In the genomic region with DNA sequence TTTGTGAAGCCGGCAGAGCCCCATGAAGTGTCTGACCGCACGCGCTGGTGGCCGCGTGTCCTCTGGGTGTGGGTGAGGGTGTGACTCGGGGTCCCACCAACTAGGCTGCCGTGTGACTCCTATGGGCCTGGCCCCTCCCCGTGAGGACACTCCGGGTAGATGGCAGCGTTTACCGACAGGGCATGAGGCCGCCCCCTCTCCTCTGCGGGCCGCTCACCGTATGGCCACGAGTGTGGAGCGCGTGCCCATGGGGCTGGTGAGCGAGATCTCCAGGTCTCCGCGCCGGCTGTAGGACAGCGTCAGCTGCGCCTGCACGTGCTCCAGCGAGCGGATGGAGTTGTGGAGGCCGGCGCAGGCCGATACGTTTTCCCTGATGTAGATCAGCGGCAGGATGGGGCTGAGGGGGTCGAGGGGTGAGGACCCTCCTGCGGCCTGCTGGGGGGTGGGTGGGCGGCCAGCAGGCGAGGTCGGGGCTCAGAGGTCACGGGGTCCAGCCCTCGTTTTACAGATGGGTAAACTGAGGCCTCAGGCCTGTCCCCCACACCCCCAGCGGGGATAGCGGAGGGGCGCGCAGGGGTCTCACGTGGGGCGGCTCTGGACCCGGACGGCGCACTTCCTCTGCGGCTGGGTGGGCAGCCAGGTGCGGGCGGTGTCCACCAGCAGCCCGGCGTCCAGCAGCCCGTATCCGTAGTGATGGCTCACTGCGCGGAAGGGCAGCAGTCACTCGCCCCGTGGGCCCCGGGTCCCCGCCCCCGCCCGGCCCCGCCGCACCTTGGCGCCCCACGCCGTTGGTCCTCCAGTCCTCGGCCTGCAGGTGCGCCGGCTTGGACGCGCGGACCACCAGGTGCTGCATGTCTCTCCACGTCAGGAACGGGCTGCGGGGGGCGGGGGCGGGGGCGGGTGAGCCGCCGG, we compare ENCODE assay signal across 30 cellular contexts. TPM values are rescaled to one million over a fixed set of nuclear protein-coding genes. Genes with fewer than 3 reads are reported as not detected.
"Had no signal": no experiment of that assay in that cellular context is flagged by ENCODE, and none has a peak within 500 bp of the region (broad histone marks: within the 10 kb centered on the region; RNA-seq: fewer than 3 reads in every experiment).

No MANE protein-coding gene starts in this region.

- ATAC-seq: activated CD8-positive, alpha-beta memory T cell treated with anti-CD3 and anti-CD28 coated beads, Interleukin-2, amount 10 ng/mL, durations not matched to agents 7 days and 5 days; activated CD8-positive, alpha-beta T cell treated with anti-CD3 and anti-CD28 coated beads for 36 hours; activated T-cell treated with anti-CD3 and anti-CD28 coated beads, Interleukin-2, amount 50 U/mL, for 72 hours; body of pancreas; foreskin keratinocyte; heart left ventricle; left lung; naive thymus-derived CD4-positive, alpha-beta T cell; right cardiac atrium; stimulated activated effector memory CD8-positive, alpha-beta T cell treated with anti-CD3 and anti-CD28 coated beads, Interleukin-12 subunit alpha, Interleukin-12 subunit beta, amount 100 ng/mL, for 72 hours; T-helper 17 cell; WTC11 had no signal

- H3K27ac ChIP-seq: adrenal gland, body of pancreas, esophagus muscularis mucosa, foreskin keratinocyte, heart left ventricle, left lung, parathyroid adenoma, uterus had no signal

- H3K27me3 ChIP-seq: adrenal gland, body of pancreas, esophagus muscularis mucosa, foreskin keratinocyte, heart left ventricle, left lung, uterus had no signal

- H3K36me3 ChIP-seq: adrenal gland, esophagus muscularis mucosa, heart left ventricle, left lung, uterus had no signal

- H3K9me3 ChIP-seq: adrenal gland, body of pancreas, esophagus muscularis mucosa, heart left ventricle, left lung, uterus had no signal

- H3K9ac ChIP-seq: parathyroid adenoma had no signal

- H3K4me1 ChIP-seq: foreskin keratinocyte had no signal

- DNase-seq: activated CD4-positive, alpha-beta T cell treated with anti-CD3 and anti-CD28 coated beads, Interleukin-2, amount 50 U/mL, for 1 hour; activated CD8-positive, alpha-beta memory T cell treated with anti-CD3 and anti-CD28 coated beads, Interleukin-2, amount 10 ng/mL, durations not matched to agents 7 days and 5 days; activated CD8-positive, alpha-beta T cell treated with anti-CD3 and anti-CD28 coated beads for 36 hours; activated naive CD4-positive, alpha-beta T cell; activated naive CD8-positive, alpha-beta T cell treated with anti-CD3 and anti-CD28 coated beads for 36 hours; activated T-cell treated with anti-CD3 and anti-CD28 coated beads for 4 hours; activated T-cell treated with anti-CD3 and anti-CD28 coated beads, Interleukin-2, amount 50 U/mL, for 72 hours; aorta; body of pancreas; dermis blood vessel endothelial cell; effector CD4-positive, alpha-beta T cell; foreskin keratinocyte; mammary epithelial cell; naive thymus-derived CD4-positive, alpha-beta T cell; nucleus accumbens; stimulated activated CD4-positive, alpha-beta T cell treated with anti-CD3 and anti-CD28 coated beads, Interleukin-12 subunit alpha, Interleukin-12 subunit beta, amount 100 ng/mL, for 4 hours; stimulated activated CD4-positive, alpha-beta T cell treated with anti-CD3 and anti-CD28 coated beads, Interleukin-4, amount 100 ng/mL, for 1 hour; substantia nigra; T-helper 17 cell; uterus had no signal

- H3K4me3 ChIP-seq: adrenal gland, body of pancreas, esophagus muscularis mucosa, heart left ventricle, left lung, uterus had no signal

- H2AFZ ChIP-seq: parathyroid adenoma had no signal

RNA-seq across cellular contexts. Expression of a gene that starts 29.5 kb away (rescaled TPM):
- total RNA-seq: dermis blood vessel endothelial cell had no signal
- polyA plus RNA-seq: neural cell had no signal

RNA-seq across cellular contexts. Expression of a gene that starts 33.4 kb away (rescaled TPM):
- total RNA-seq: kidney epithelial cell had no signal
